Comparison of ENCODE assay signal across 16 cellular contexts in genomic region chr15:55909036-55909811, GRCh38.
DNase-seq lines count a peak whose midpoint lies in the region; ATAC-seq, FAIRE-seq and TF ChIP-seq lines count a peak whose summit lies in the region.
"Had no signal": no experiment of that assay in that cellular context is flagged by ENCODE, and none has a peak within 500 bp of the region (broad histone marks: within the 10 kb centered on the region; RNA-seq: fewer than 3 reads in every experiment).

No MANE protein-coding gene starts in this region.

- peaks cover 37% of the 10 kb centered on the region for H3K4me1 ChIP-seq in keratinocyte (ENCODE audit: control insufficient read depth, extremely low read depth, insufficient read depth, low read length)
- H3K4me1 ChIP-seq: parathyroid adenoma had no signal

- no peaks in the 10 kb centered on the region for H3K27me3 Mint-ChIP-seq in WTC11 (ENCODE audit: low read depth)
- H3K27me3 Mint-ChIP-seq: activated CD4-positive, alpha-beta memory T cell treated with anti-CD3 and anti-CD28 coated beads, Interleukin-2, amount 10 ng/mL, durations not matched to agents 7 days and 5 days had no signal

- in situ Hi-C loops in astrocyte of the spinal cord (cut with HindIII; ENCODE audit: low sequenced_read_pairs), result no loop called here

- H3K36me3 Mint-ChIP-seq in activated naive CD4-positive, alpha-beta T cell treated with anti-CD3 and anti-CD28 coated beads, Interleukin-2, amount 50 U/mL, for 72 hours, result no peaks in the 10 kb centered on the region
- H3K36me3 Mint-ChIP-seq in WTC11, result no peaks in the 10 kb centered on the region

- no peak for DNase-seq in AG04450 (ENCODE audit: low read depth, low spot score)
- peak; percentile 27 to 28 for DNase-seq in Kasumi-1 (lab: John Stamatoyannopoulos, UW)
- DNase-seq in astrocyte of the spinal cord (ENCODE audit: low read depth, low spot score), result peak; percentile 45
- peak; percentile 92 for DNase-seq in keratinocyte (ENCODE audit: low read depth, low spot score)
- no peak for DNase-seq in NCI-H526 (lab: John Stamatoyannopoulos, UW)
- DNase-seq in activated naive CD4-positive, alpha-beta T cell treated with anti-CD3 and anti-CD28 coated beads, Interleukin-2, amount 50 U/mL, for 72 hours (ENCODE audit: low spot score in 2 of 2), result no peak
- no peak for DNase-seq in T-helper 2 cell
- DNase-seq in WTC11 (ENCODE audit: low spot score), result no peak
- DNase-seq: activated CD4-positive, alpha-beta memory T cell treated with anti-CD3 and anti-CD28 coated beads, Interleukin-2, amount 10 ng/mL, durations not matched to agents 7 days and 5 days; aorta; Karpas-422; NCI-H2029; SHP77 treated with DMSO at 0.1 percent for 48 hours had no signal

- POLR2A ChIA-PET in AG04450 (lab: Yijun Ruan, JAX) (no interaction called here), WTC11 (lab: Charles Lee) (no interaction called here)

- TF ChIP-seq CTCF in AG04450 (IDR thresholded peaks at IDR 0.05; ENCODE audit: low read depth, low read length) (no peak), astrocyte of the spinal cord (IDR thresholded peaks at IDR 0.05; ENCODE audit: low read depth, low read length) (no peak), keratinocyte (optimal IDR thresholded peaks at IDR 0.05 in 1 of 3, IDR thresholded peaks at IDR 0.05 in 1 of 3, conservative IDR thresholded peaks at IDR 0.05 in 1 of 3; ENCODE audit: extremely low read depth in 1 of 3, insufficient read depth in 2 of 3, low read length in 3 of 3) (no peak), WTC11 (IDR thresholded peaks at IDR 0.05) (no peak)

- peaks cover 0 to 1% of the 10 kb centered on the region in 2 experiments for H3K36me3 ChIP-seq in keratinocyte (ENCODE audit: control insufficient read depth in 2 of 2, extremely low read depth in 1 of 2, insufficient read depth in 2 of 2, low read length in 2 of 2)

- no peaks in the 10 kb centered on the region for H4K20me1 ChIP-seq in keratinocyte (ENCODE audit: control insufficient read depth, extremely low read depth, insufficient read depth, low read length)

- H3K27me3 ChIP-seq in AG04450 (ENCODE audit: control insufficient read depth, insufficient read depth, low read length), result no peaks in the 10 kb centered on the region
- H3K27me3 ChIP-seq in keratinocyte (ENCODE audit: control insufficient read depth, extremely low read depth, insufficient read depth, low read length), result no peaks in the 10 kb centered on the region

- H2AFZ ChIP-seq in keratinocyte (ENCODE audit: control insufficient read depth, low read length), result peak overlapping the region; percentile 21
- H2AFZ ChIP-seq: parathyroid adenoma had no signal

- H3K4me3 ChIP-seq in AG04450 (ENCODE audit: low read depth, low read length) (no peak overlapping the region), astrocyte of the spinal cord (ENCODE audit: low read depth, low read length) (no peak overlapping the region), keratinocyte (ENCODE audit: control insufficient read depth in 2 of 3, extremely low read depth in 1 of 3, insufficient read depth in 2 of 3, low read depth in 1 of 3, low read length in 3 of 3) (peak overlapping the region in 2 of 3 experiments; percentile 7 to 13)

- CTCF ChIA-PET in AG04450 (lab: Charles Lee) (interaction anchor here (1.0 kb wide), 1 partner anchor 9 kb away, joined by 4 read pairs; no protein-coding TSS in a partner anchor), WTC11 (lab: Charles Lee) (interaction anchor here (2.2 to 2.7 kb wide), 2 partner anchors 9 to 12 kb away, joined by 7 to 11 read pairs; no protein-coding TSS in a partner anchor)

- no peaks in the 10 kb centered on the region for H3K4me1 Mint-ChIP-seq in WTC11
- H3K4me1 Mint-ChIP-seq: activated CD4-positive, alpha-beta memory T cell treated with anti-CD3 and anti-CD28 coated beads, Interleukin-2, amount 10 ng/mL, durations not matched to agents 7 days and 5 days had no signal

- peaks cover 17% of the 10 kb centered on the region for H3K79me2 ChIP-seq in keratinocyte (ENCODE audit: control insufficient read depth, insufficient read depth, low read length)
- H3K79me2 ChIP-seq: parathyroid adenoma had no signal

- no peak overlapping the region for H3K4me3 Mint-ChIP-seq in WTC11
- H3K4me3 Mint-ChIP-seq: activated CD4-positive, alpha-beta memory T cell treated with anti-CD3 and anti-CD28 coated beads, Interleukin-2, amount 10 ng/mL, durations not matched to agents 7 days and 5 days had no signal

- FAIRE-seq in keratinocyte (lab: Jason Lieb, UNC), result peak; percentile 99
- FAIRE-seq: TTC549 had no signal

- peak overlapping the region; percentile 24 for H3K9ac ChIP-seq in keratinocyte (ENCODE audit: control insufficient read depth, extremely low read depth, insufficient read depth, low read length)
- H3K9ac ChIP-seq: parathyroid adenoma had no signal

- peak overlapping the region; percentile 25 for H3K27ac ChIP-seq in AG04450 (ENCODE audit: low read depth, low read length)
- peak overlapping the region; percentile 87 for H3K27ac ChIP-seq in keratinocyte (ENCODE audit: control insufficient read depth, insufficient read depth, low read length)
- H3K27ac ChIP-seq: HL-60, parathyroid adenoma had no signal

- H3K4me2 ChIP-seq in keratinocyte (ENCODE audit: control insufficient read depth, extremely low read depth, insufficient read depth, low read depth, low read length), result peak overlapping the region; percentile 67

- dilution Hi-C loops in keratinocyte (cut with MboI; ENCODE audit: extremely low pct_ligation_motif_present, low sequenced_read_pairs), result no loop called here

- H3K27ac Mint-ChIP-seq in activated naive CD4-positive, alpha-beta T cell treated with anti-CD3 and anti-CD28 coated beads, Interleukin-2, amount 50 U/mL, for 72 hours, result no peak overlapping the region
- no peak overlapping the region for H3K27ac Mint-ChIP-seq in WTC11
- H3K27ac Mint-ChIP-seq: activated CD4-positive, alpha-beta memory T cell treated with anti-CD3 and anti-CD28 coated beads, Interleukin-2, amount 10 ng/mL, durations not matched to agents 7 days and 5 days had no signal

- H3K9me1 ChIP-seq in keratinocyte (ENCODE audit: control insufficient read depth, extremely low read depth, insufficient read depth, low read length), result no peaks in the 10 kb centered on the region

- no peaks in the 10 kb centered on the region for H3K9me3 Mint-ChIP-seq in activated naive CD4-positive, alpha-beta T cell treated with anti-CD3 and anti-CD28 coated beads, Interleukin-2, amount 50 U/mL, for 72 hours
- H3K9me3 Mint-ChIP-seq in WTC11, result no peaks in the 10 kb centered on the region
- H3K9me3 Mint-ChIP-seq: activated CD4-positive, alpha-beta memory T cell treated with anti-CD3 and anti-CD28 coated beads, Interleukin-2, amount 10 ng/mL, durations not matched to agents 7 days and 5 days had no signal

- ATAC-seq in activated naive CD4-positive, alpha-beta T cell treated with anti-CD3 and anti-CD28 coated beads, Interleukin-2, amount 50 U/mL, for 72 hours, result no peak
- no peak for ATAC-seq in WTC11

- no peaks in the 10 kb centered on the region for H3K9me3 ChIP-seq in AG04450 (ENCODE audit: control insufficient read depth, insufficient read depth, low read length)
- no peaks in the 10 kb centered on the region for H3K9me3 ChIP-seq in keratinocyte (ENCODE audit: control insufficient read depth, low read depth, low read length)

TF ChIP-seq in WTC11, 78 proteins besides CTCF, POLR2A, EP300 and RAD21 (continues in another document):
- TF ChIP-seq, protein P1, sequence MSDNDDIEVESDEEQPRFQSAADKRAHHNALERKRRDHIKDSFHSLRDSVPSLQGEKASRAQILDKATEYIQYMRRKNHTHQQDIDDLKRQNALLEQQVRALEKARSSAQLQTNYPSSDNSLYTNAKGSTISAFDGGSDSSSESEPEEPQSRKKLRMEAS (CRISPR knock-in tag; IDR thresholded peaks at IDR 0.05), result no peak
- TF ChIP-seq, protein P2, sequence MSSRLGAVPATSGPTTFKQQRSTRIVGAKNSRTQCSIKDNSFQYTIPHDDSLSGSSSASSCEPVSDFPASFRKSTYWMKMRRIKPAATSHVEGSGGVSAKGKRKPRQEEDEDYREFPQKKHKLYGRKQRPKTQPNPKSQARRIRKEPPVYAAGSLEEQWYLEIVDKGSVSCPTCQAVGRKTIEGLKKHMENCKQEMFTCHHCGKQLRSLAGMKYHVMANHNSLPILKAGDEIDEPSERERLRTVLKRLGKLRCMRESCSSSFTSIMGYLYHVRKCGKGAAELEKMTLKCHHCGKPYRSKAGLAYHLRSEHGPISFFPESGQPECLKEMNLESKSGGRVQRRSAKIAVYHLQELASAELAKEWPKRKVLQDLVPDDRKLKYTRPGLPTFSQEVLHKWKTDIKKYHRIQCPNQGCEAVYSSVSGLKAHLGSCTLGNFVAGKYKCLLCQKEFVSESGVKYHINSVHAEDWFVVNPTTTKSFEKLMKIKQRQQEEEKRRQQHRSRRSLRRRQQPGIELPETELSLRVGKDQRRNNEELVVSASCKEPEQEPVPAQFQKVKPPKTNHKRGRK (CRISPR knock-in tag; IDR thresholded peaks at IDR 0.05; ENCODE audit: borderline replicate concordance), result no peak
- no peak for TF ChIP-seq ZNF138 (CRISPR knock-in tag; conservative IDR thresholded peaks at IDR 0.05)
- no peak for TF ChIP-seq RELA (CRISPR knock-in tag; IDR thresholded peaks at IDR 0.05; ENCODE audit: borderline replicate concordance)
- TF ChIP-seq, protein P3, sequence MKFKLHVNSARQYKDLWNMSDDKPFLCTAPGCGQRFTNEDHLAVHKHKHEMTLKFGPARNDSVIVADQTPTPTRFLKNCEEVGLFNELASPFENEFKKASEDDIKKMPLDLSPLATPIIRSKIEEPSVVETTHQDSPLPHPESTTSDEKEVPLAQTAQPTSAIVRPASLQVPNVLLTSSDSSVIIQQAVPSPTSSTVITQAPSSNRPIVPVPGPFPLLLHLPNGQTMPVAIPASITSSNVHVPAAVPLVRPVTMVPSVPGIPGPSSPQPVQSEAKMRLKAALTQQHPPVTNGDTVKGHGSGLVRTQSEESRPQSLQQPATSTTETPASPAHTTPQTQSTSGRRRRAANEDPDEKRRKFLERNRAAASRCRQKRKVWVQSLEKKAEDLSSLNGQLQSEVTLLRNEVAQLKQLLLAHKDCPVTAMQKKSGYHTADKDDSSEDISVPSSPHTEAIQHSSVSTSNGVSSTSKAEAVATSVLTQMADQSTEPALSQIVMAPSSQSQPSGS (CRISPR knock-in tag; IDR thresholded peaks at IDR 0.05; ENCODE audit: borderline replicate concordance, low read depth), result no peak

Comparison
In these comparisons a context has a peak if more than half of its experiments do, and no peak if none do; other contexts are left out.
1. DNase-seq: peak in Kasumi-1 (2 of 2), astrocyte of the spinal cord (single experiment) and keratinocyte (single experiment); none in AG04450 (single experiment), NCI-H526 (0 of 2), activated naive CD4-positive, alpha-beta T cell treated with anti-CD3 and anti-CD28 coated beads, Interleukin-2, amount 50 U/mL, for 72 hours (0 of 2), T-helper 2 cell (0 of 5) and WTC11 (single experiment).
2. H3K4me3 ChIP-seq: peak in keratinocyte (2 of 3); none in AG04450 (single experiment) and astrocyte of the spinal cord (single experiment).